ENCODE assay signal across 26 cellular contexts in the genomic region with DNA sequence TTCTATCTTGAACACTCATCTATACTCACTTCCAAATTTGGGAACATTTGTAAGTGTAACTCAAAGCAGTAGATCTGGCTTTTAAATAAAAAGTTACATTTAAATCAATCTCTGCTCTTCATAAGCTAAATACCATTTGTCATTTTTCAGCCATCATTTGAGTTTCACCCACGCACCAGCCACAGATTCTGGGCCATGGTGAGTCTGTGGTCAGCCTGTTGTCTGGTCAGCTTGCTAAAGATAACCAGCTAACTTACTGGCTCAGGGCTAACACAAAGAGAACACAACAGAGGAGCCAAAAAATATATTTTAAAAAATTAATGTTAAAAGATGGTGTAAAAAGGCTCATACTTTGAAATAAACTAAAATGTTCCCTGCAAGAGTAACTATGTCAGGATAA.
"Had no signal": no experiment of that assay in that cellular context is flagged by ENCODE, and none has a peak within 500 bp of the region (broad histone marks: within the 10 kb centered on the region; RNA-seq: fewer than 3 reads in every experiment).

No MANE protein-coding gene starts in this region.

- DNase-seq: activated CD4-positive, alpha-beta T cell treated with anti-CD3 and anti-CD28 coated beads for 1 hour; activated CD4-positive, alpha-beta T cell treated with anti-CD3 and anti-CD28 coated beads, Interleukin-2, amount 10 ng/mL, durations not matched to agents 7 days and 5 days; activated CD8-positive, alpha-beta T cell treated with anti-CD3 and anti-CD28 coated beads for 36 hours; activated naive CD8-positive, alpha-beta T cell treated with anti-CD3 and anti-CD28 coated beads, Interleukin-2, amount 50 U/mL, for 24 hours; activated T-cell treated with anti-CD3 and anti-CD28 coated beads, Interleukin-2, amount 50 U/mL, for 4 hours; anterior cingulate cortex; body of pancreas; colonic mucosa; effector memory CD8-positive, alpha-beta T cell; erythroblast; head of caudate nucleus; hippocampal formation; left colon; lower lobe of right lung; mesenchymal stem cell; posterior cingulate gyrus; right cardiac atrium; stimulated activated CD4-positive, alpha-beta T cell treated with anti-CD3 and anti-CD28 coated beads, Interleukin-12 subunit alpha, Interleukin-12 subunit beta, amount 100 ng/mL, for 4 hours; stimulated activated CD4-positive, alpha-beta T cell treated with anti-CD3 and anti-CD28 coated beads, Interleukin-4, amount 100 ng/mL, for 24 hours; stimulated activated naive CD8-positive, alpha-beta T cell treated with anti-CD3 and anti-CD28 coated beads, Interleukin-15, amount 100 ng/mL, for 72 hours; T-helper 2 cell had no signal

- H3K4me1 ChIP-seq: body of pancreas, colonic mucosa, lower lobe of right lung, suprapubic skin, tibial nerve had no signal

- H3K36me3 ChIP-seq: colonic mucosa, lower lobe of right lung, suprapubic skin, tibial nerve had no signal

- H3K27me3 ChIP-seq: body of pancreas, colonic mucosa, suprapubic skin, tibial nerve had no signal

- H3K4me3 ChIP-seq: body of pancreas, colonic mucosa, lower lobe of right lung, suprapubic skin, tibial nerve had no signal

- H3K9me3 ChIP-seq: body of pancreas, colonic mucosa, lower lobe of right lung, suprapubic skin, tibial nerve had no signal

- ATAC-seq: activated CD8-positive, alpha-beta T cell treated with anti-CD3 and anti-CD28 coated beads for 36 hours; activated naive CD8-positive, alpha-beta T cell treated with anti-CD3 and anti-CD28 coated beads, Interleukin-2, amount 50 U/mL, for 24 hours; activated T-cell treated with anti-CD3 and anti-CD28 coated beads, Interleukin-2, amount 50 U/mL, for 4 hours; body of pancreas; effector memory CD8-positive, alpha-beta T cell; left colon; natural killer cell treated with Interleukin-12 subunit alpha and Interleukin-12 subunit beta and Interleukin-15 and Interleukin-18, amount 100 ng/mL, for 72 hours; stimulated activated effector memory CD8-positive, alpha-beta T cell treated with anti-CD3 and anti-CD28 coated beads, Interleukin-12 subunit alpha, Interleukin-12 subunit beta, amount 100 ng/mL, for 72 hours; stimulated activated naive CD8-positive, alpha-beta T cell treated with anti-CD3 and anti-CD28 coated beads, Interleukin-15, amount 100 ng/mL, for 72 hours; WTC11 had no signal

- H3K27ac ChIP-seq: body of pancreas, colonic mucosa, lower lobe of right lung, suprapubic skin had no signal
